In the genomic region with DNA sequence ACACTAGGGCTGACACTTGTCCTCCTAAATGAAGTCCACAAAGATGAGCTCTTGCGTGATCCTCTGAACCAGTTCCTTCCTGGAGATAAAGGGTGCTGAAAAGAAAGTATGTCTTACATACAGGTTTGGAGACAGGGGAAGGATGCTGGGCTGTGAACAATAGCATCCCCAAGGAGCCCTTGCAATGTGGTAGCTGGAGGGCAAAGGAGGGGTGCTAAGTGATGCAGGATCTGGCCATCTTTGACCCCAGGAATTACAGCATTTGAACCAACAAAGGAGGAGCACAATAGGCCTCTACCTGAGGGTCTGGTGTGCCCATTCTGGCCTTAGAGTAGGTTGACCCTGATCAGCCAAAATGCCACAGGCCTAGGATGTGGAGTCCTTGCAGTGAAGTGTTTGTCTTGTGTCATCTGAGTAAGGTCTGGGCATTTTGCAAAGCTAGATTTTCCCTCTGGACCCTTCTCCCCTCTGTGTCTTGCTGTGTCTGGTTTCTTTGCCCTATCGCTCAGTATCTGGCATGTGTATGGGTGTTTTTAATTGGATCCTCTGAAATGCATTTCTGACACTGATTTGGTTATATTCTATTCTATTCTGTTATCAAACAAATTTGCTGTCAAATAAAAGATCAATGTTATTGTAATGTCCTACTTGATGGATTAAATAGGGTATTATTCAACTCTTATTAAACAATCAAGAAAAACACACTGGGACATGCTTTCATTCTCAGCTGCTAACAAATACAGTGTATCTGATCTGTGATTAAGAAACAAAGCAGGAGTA, we compare ENCODE assay signal across 21 cellular contexts.
"Had no signal": no experiment of that assay in that cellular context is flagged by ENCODE, and none has a peak within 500 bp of the region (broad histone marks: within the 10 kb centered on the region; RNA-seq: fewer than 3 reads in every experiment).

No MANE protein-coding gene starts in this region.

- H3K36me3 ChIP-seq: spleen, tibial nerve had no signal

- H3K9me3 ChIP-seq: body of pancreas, spleen, tibial nerve had no signal

- ATAC-seq: activated CD8-positive, alpha-beta T cell treated with anti-CD3 and anti-CD28 coated beads, Interleukin-2, amount 10 ng/mL, durations not matched to agents 7 days and 5 days; body of pancreas; foreskin keratinocyte; natural killer cell; stimulated activated naive B cell treated with anti-CD40 and anti-IgM and Interleukin-4, amounts not matched to agents 10 μg/mL and 1 μg/mL and 100 μg/mL, for 72 hours; T-cell had no signal

- FAIRE-seq: colon had no signal

- H3K4me1 ChIP-seq: foreskin keratinocyte, tibial nerve had no signal

- H3K27me3 Mint-ChIP-seq: activated CD4-positive, alpha-beta T cell treated with anti-CD3 and anti-CD28 coated beads, Interleukin-2, amount 10 ng/mL, durations not matched to agents 24 days and 14 days; activated T-cell treated with anti-CD3 and anti-CD28 coated beads, Interleukin-2, amount 50 U/mL, for 24 hours; stimulated activated naive B cell treated with anti-CD40 and anti-IgM and Interleukin-4, amounts not matched to agents 10 μg/mL and 1 μg/mL and 100 μg/mL, for 72 hours; T-cell had no signal

- H3K27me3 ChIP-seq: body of pancreas, dorsolateral prefrontal cortex, foreskin keratinocyte, spleen, tibial nerve had no signal

- H3K27ac ChIP-seq: body of pancreas, dorsolateral prefrontal cortex, epithelial cell of prostate, foreskin keratinocyte, tibial nerve had no signal

- H3K4me1 Mint-ChIP-seq: activated CD4-positive, alpha-beta T cell treated with anti-CD3 and anti-CD28 coated beads, Interleukin-2, amount 10 ng/mL, durations not matched to agents 24 days and 14 days; natural killer cell; stimulated activated naive B cell treated with anti-CD40 and anti-IgM and Interleukin-4, amounts not matched to agents 10 μg/mL and 1 μg/mL and 100 μg/mL, for 72 hours; T-cell had no signal

- DNase-seq: activated CD4-positive, alpha-beta T cell treated with anti-CD3 and anti-CD28 coated beads, Interleukin-2, amount 10 ng/mL, durations not matched to agents 24 days and 14 days; activated CD8-positive, alpha-beta T cell treated with anti-CD3 and anti-CD28 coated beads, Interleukin-2, amount 10 ng/mL, durations not matched to agents 7 days and 5 days; activated naive CD4-positive, alpha-beta T cell treated with anti-CD3 and anti-CD28 coated beads for 36 hours; activated T-cell treated with anti-CD3 and anti-CD28 coated beads, Interleukin-2, amount 50 U/mL, for 24 hours; body of pancreas; caudate nucleus; dorsolateral prefrontal cortex; foreskin keratinocyte; head of caudate nucleus; mesenchymal stem cell; natural killer cell; nucleus accumbens; posterior cingulate gyrus; spleen; stimulated activated naive B cell treated with anti-CD40 and anti-IgM and Interleukin-4, amounts not matched to agents 10 μg/mL and 1 μg/mL and 100 μg/mL, for 72 hours; substantia nigra; T-cell had no signal

- H3K27ac Mint-ChIP-seq: activated CD4-positive, alpha-beta T cell treated with anti-CD3 and anti-CD28 coated beads, Interleukin-2, amount 10 ng/mL, durations not matched to agents 24 days and 14 days; activated CD8-positive, alpha-beta T cell treated with anti-CD3 and anti-CD28 coated beads, Interleukin-2, amount 10 ng/mL, durations not matched to agents 7 days and 5 days; activated naive CD4-positive, alpha-beta T cell treated with anti-CD3 and anti-CD28 coated beads for 36 hours; activated T-cell treated with anti-CD3 and anti-CD28 coated beads, Interleukin-2, amount 50 U/mL, for 24 hours; activated T-helper 2 cell treated with anti-CD3 and anti-CD28 coated beads, Interferon-gamma antibody, Interleukin-2, Interleukin-4, amounts not matched to agents 10 μg/mL and 5 μg/mL and 100 μg/mL, durations not matched to agents 14 hours and 24 hours and 36 hours; natural killer cell; stimulated activated naive B cell treated with anti-CD40 and anti-IgM and Interleukin-4, amounts not matched to agents 10 μg/mL and 1 μg/mL and 100 μg/mL, for 72 hours; T-cell had no signal

- H3K4me3 Mint-ChIP-seq: activated CD4-positive, alpha-beta T cell treated with anti-CD3 and anti-CD28 coated beads, Interleukin-2, amount 10 ng/mL, durations not matched to agents 24 days and 14 days; activated CD8-positive, alpha-beta T cell treated with anti-CD3 and anti-CD28 coated beads, Interleukin-2, amount 10 ng/mL, durations not matched to agents 7 days and 5 days; activated naive CD4-positive, alpha-beta T cell treated with anti-CD3 and anti-CD28 coated beads for 36 hours; activated T-cell treated with anti-CD3 and anti-CD28 coated beads, Interleukin-2, amount 50 U/mL, for 24 hours; natural killer cell; stimulated activated naive B cell treated with anti-CD40 and anti-IgM and Interleukin-4, amounts not matched to agents 10 μg/mL and 1 μg/mL and 100 μg/mL, for 72 hours; T-cell had no signal

- H3K9me3 Mint-ChIP-seq: activated CD4-positive, alpha-beta T cell treated with anti-CD3 and anti-CD28 coated beads, Interleukin-2, amount 10 ng/mL, durations not matched to agents 24 days and 14 days; activated naive CD4-positive, alpha-beta T cell treated with anti-CD3 and anti-CD28 coated beads for 36 hours; activated T-cell treated with anti-CD3 and anti-CD28 coated beads, Interleukin-2, amount 50 U/mL, for 24 hours; activated T-helper 2 cell treated with anti-CD3 and anti-CD28 coated beads, Interferon-gamma antibody, Interleukin-2, Interleukin-4, amounts not matched to agents 10 μg/mL and 5 μg/mL and 100 μg/mL, durations not matched to agents 14 hours and 24 hours and 36 hours; natural killer cell; stimulated activated naive B cell treated with anti-CD40 and anti-IgM and Interleukin-4, amounts not matched to agents 10 μg/mL and 1 μg/mL and 100 μg/mL, for 72 hours had no signal

- H3K4me3 ChIP-seq: body of pancreas, dorsolateral prefrontal cortex, spleen, tibial nerve had no signal
